Comparison of ENCODE assay signal across 8 cellular contexts in genomic region chr2:204871246-204871953, GRCh38.
A peak's percentile ranks its signal among the peaks of the same experiment; 100 is the strongest.
DNase-seq lines count a peak whose midpoint lies in the region; ATAC-seq and TF ChIP-seq lines count a peak whose summit lies in the region.

No MANE protein-coding gene starts in this region.

- H3K4me3 ChIP-seq in neuronal stem cell (ENCODE audit: low read length in 2 of 2), result no peak overlapping the region

- no peaks in the 10 kb centered on the region for H3K4me1 ChIP-seq in neuronal stem cell (ENCODE audit: control insufficient read depth in 2 of 2, insufficient read depth in 1 of 2, low read depth in 1 of 2, low read length in 2 of 2)

- no peaks in the 10 kb centered on the region for H3K27me3 ChIP-seq in neuronal stem cell (ENCODE audit: control insufficient read depth in 3 of 3, insufficient read depth in 3 of 3, low read depth in 1 of 3, low read length in 3 of 3)

- no peak overlapping the region for H3K4me2 ChIP-seq in neuronal stem cell (ENCODE audit: insufficient read depth, low read length, poor library complexity, severe bottlenecking)

- WGBS in neuronal stem cell (ENCODE audit: extremely low coverage in 2 of 2, insufficient read length in 2 of 2, insufficient replicate concordance in 1 of 2), 2 donors, result no CpG with 5 or more reads among the region's 1 CpG

- no peak overlapping the region for H3K14ac ChIP-seq in neuronal stem cell (ENCODE audit: low read length)

- no peak overlapping the region for H2AK5ac ChIP-seq in neuronal stem cell (ENCODE audit: low read depth, low read length)

- ATAC-seq in activated CD4-positive, alpha-beta T cell treated with anti-CD3 and anti-CD28 coated beads for 36 hours, result peak; percentile 64
- ATAC-seq in GM19455 (IDR thresholded peaks at IDR 0.05; ENCODE audit: unreplicated experiment), result no peak

- peaks cover 28% of the 10 kb centered on the region for H3K4me1 Mint-ChIP-seq in activated CD4-positive, alpha-beta T cell treated with anti-CD3 and anti-CD28 coated beads for 36 hours
- H3K4me1 Mint-ChIP-seq in neural crest cell, result peaks cover 5% of the 10 kb centered on the region

- DNase-seq in activated CD4-positive, alpha-beta T cell treated with anti-CD3 and anti-CD28 coated beads for 36 hours, result no peak
- DNase-seq in activated CD4-positive, alpha-beta T cell treated with anti-CD3 and anti-CD28 coated beads, Interleukin-2, amount 50 U/mL, for 1 hour, result no peak
- DNase-seq in NCI-H526 (lab: John Stamatoyannopoulos, UW) (peak; percentile 4 to 50), dermis blood vessel endothelial cell (peak; percentile 86), neural crest cell (ENCODE audit: low read depth, low spot score) (no peak), NCI-H2196 (lab: John Stamatoyannopoulos, UW; ENCODE audit: unreplicated experiment) (no peak), neuronal stem cell (ENCODE audit: low spot score) (no peak)

- H3K79me1 ChIP-seq in neuronal stem cell (ENCODE audit: low read depth, low read length), result no peaks in the 10 kb centered on the region

- CTCF ChIA-PET in activated CD4-positive, alpha-beta T cell treated with anti-CD3 and anti-CD28 coated beads for 36 hours (lab: Charles Lee), result interaction anchor here (1.1 to 2.6 kb wide), 3 partner anchors 11 to 260 kb away, joined by 5 to 10 read pairs (median 8); no protein-coding TSS in a partner anchor

- no peak overlapping the region for H3K9ac ChIP-seq in neuronal stem cell (ENCODE audit: low read depth, low read length, poor library complexity)

- no peak overlapping the region for H3K27ac Mint-ChIP-seq in activated CD4-positive, alpha-beta T cell treated with anti-CD3 and anti-CD28 coated beads for 36 hours
- no peak overlapping the region for H3K27ac Mint-ChIP-seq in neural crest cell (ENCODE audit: unreplicated experiment)

- no peak overlapping the region for H3K18ac ChIP-seq in neuronal stem cell (ENCODE audit: low read length)

- H3K36me3 ChIP-seq in neuronal stem cell (replicated peaks in 1 of 2; ENCODE audit: control insufficient read depth in 2 of 2, insufficient read depth in 2 of 2, low read length in 2 of 2), result no peaks in the 10 kb centered on the region

- H2AFZ ChIP-seq in neuronal stem cell (ENCODE audit: low read length), result no peak overlapping the region

- no peak overlapping the region for H3K27ac ChIP-seq in neuronal stem cell (replicated peaks; ENCODE audit: low read length)

- intact Hi-C loops in activated CD4-positive, alpha-beta T cell treated with anti-CD3 and anti-CD28 coated beads for 36 hours (cut with DNase I, micrococcal nuclease), result loop anchor here (1.0 to 10.0 kb wide), 3 partner anchors 547 to 809 kb away; no protein-coding TSS in a partner anchor

- H3K9me3 Mint-ChIP-seq in activated CD4-positive, alpha-beta T cell treated with anti-CD3 and anti-CD28 coated beads for 36 hours (ENCODE audit: low read depth), result peaks cover 3% of the 10 kb centered on the region
- no peaks in the 10 kb centered on the region for H3K9me3 Mint-ChIP-seq in neural crest cell

- no peak overlapping the region for H3K4ac ChIP-seq in neuronal stem cell (ENCODE audit: low read length)

- peak; percentile 64 for TF ChIP-seq CTCF in neural crest cell (conservative IDR thresholded peaks at IDR 0.05)

- H2BK120ac ChIP-seq in neuronal stem cell (ENCODE audit: low read depth, low read length), result no peak overlapping the region

- POLR2A ChIA-PET in activated CD4-positive, alpha-beta T cell treated with anti-CD3 and anti-CD28 coated beads for 36 hours (lab: Charles Lee), result interaction anchor here (0.6 kb wide), 1 partner anchor 8 kb away, joined by 3 read pairs; no protein-coding TSS in a partner anchor

- H3K36me3 Mint-ChIP-seq in activated CD4-positive, alpha-beta T cell treated with anti-CD3 and anti-CD28 coated beads for 36 hours (ENCODE audit: low read depth), result no peaks in the 10 kb centered on the region
- H3K36me3 Mint-ChIP-seq in neural crest cell (ENCODE audit: low read depth), result no peaks in the 10 kb centered on the region

- no peak overlapping the region for H2BK5ac ChIP-seq in neuronal stem cell (ENCODE audit: low read length)

- H4K8ac ChIP-seq in neuronal stem cell (ENCODE audit: low read depth, low read length), result no peak overlapping the region

- H3K9me3 ChIP-seq in neuronal stem cell (replicated peaks in 1 of 2; ENCODE audit: control insufficient read depth in 2 of 2, insufficient read depth in 1 of 2, low read depth in 1 of 2, low read length in 2 of 2), result no peaks in the 10 kb centered on the region

- no peak overlapping the region for H2BK15ac ChIP-seq in neuronal stem cell (ENCODE audit: low read length)

- H4K91ac ChIP-seq in neuronal stem cell (ENCODE audit: low read depth, low read length, poor library complexity), result no peak overlapping the region

- no peaks in the 10 kb centered on the region for H3K27me3 Mint-ChIP-seq in activated CD4-positive, alpha-beta T cell treated with anti-CD3 and anti-CD28 coated beads for 36 hours
- no peaks in the 10 kb centered on the region for H3K27me3 Mint-ChIP-seq in neural crest cell (ENCODE audit: low read depth)

- H3K4me3 Mint-ChIP-seq in activated CD4-positive, alpha-beta T cell treated with anti-CD3 and anti-CD28 coated beads for 36 hours, result no peak overlapping the region
- H3K4me3 Mint-ChIP-seq in neural crest cell, result no peak overlapping the region

- H3K23ac ChIP-seq in neuronal stem cell (ENCODE audit: low read depth, low read length, poor library complexity), result no peak overlapping the region

- H2BK12ac ChIP-seq in neuronal stem cell (ENCODE audit: low read length), result no peak overlapping the region

Comparison
In these comparisons a context has a peak if more than half of its experiments do, and no peak if none do; other contexts are left out.
1. DNase-seq: peak in NCI-H526 (2 of 2) and dermis blood vessel endothelial cell (single experiment); none in activated CD4-positive, alpha-beta T cell treated with anti-CD3 and anti-CD28 coated beads for 36 hours (single experiment), activated CD4-positive, alpha-beta T cell treated with anti-CD3 and anti-CD28 coated beads, Interleukin-2, amount 50 U/mL, for 1 hour (single experiment), neural crest cell (single experiment), NCI-H2196 (single experiment) and neuronal stem cell (single experiment).